ENCODE assay signal across 10 cellular contexts in genomic region chr6:15255481-15256414, GRCh38. TPM values are rescaled to one million over a fixed set of nuclear protein-coding genes. Genes with fewer than 3 reads are reported as not detected.
A peak's percentile ranks its signal among the peaks of the same experiment; 100 is the strongest.
DNase-seq lines count a peak whose midpoint lies in the region; ATAC-seq and TF ChIP-seq lines count a peak whose summit lies in the region.
"Had no signal": no experiment of that assay in that cellular context is flagged by ENCODE, and none has a peak within 500 bp of the region (broad histone marks: within the 10 kb centered on the region; RNA-seq: fewer than 3 reads in every experiment).

No MANE protein-coding gene starts in this region.

- H3K4me3 ChIP-seq in right lobe of liver (no peak overlapping the region), brain microvascular endothelial cell (ENCODE audit: low read depth, low read length) (no peak overlapping the region)
- H3K4me3 ChIP-seq: left lung, tibial nerve had no signal

- ATAC-seq in GM18508 (IDR thresholded peaks at IDR 0.05; ENCODE audit: insufficient read depth, unreplicated experiment), result peak; percentile 51
- ATAC-seq in GM21825 (IDR thresholded peaks at IDR 0.05; ENCODE audit: unreplicated experiment), result peak; percentile 49
- peak; percentile 61 to 75 (median 68) for ATAC-seq in right lobe of liver
- no peak for ATAC-seq in HG03565 (IDR thresholded peaks at IDR 0.05; ENCODE audit: unreplicated experiment)

- H3K4me1 ChIP-seq in right lobe of liver, result peaks cover 0 to 15% (median 6%) of the 10 kb centered on the region in 4 donors

- peak; percentile 85 to 93 for DNase-seq in NCI-H524 (lab: John Stamatoyannopoulos, UW)
- no peak for DNase-seq in right lobe of liver
- no peak for DNase-seq in NOMO-1 treated with dmso at 0.1 percent for 144 hours (lab: John Stamatoyannopoulos, UW; ENCODE audit: unreplicated experiment)
- no peak for DNase-seq in brain microvascular endothelial cell
- no peak for DNase-seq in NCI-H1436 (lab: John Stamatoyannopoulos, UW)
- DNase-seq: left lung had no signal

- in situ Hi-C loops in brain microvascular endothelial cell (cut with HindIII; ENCODE audit: low pct_ligation_motif_present, low sequenced_read_pairs), result no loop called here

- TF ChIP-seq CTCF in right lobe of liver (IDR thresholded peaks at IDR 0.05) (no peak), brain microvascular endothelial cell (IDR thresholded peaks at IDR 0.05; ENCODE audit: low read depth, low read length, missing control alignments) (no peak)

- intact Hi-C loops in right lobe of liver (cut with DNase I), result no loop called here

- no peaks in the 10 kb centered on the region for H3K9me3 ChIP-seq in right lobe of liver
- H3K9me3 ChIP-seq: left lung, tibial nerve had no signal

- TF ChIP-seq POLR2A in right lobe of liver (IDR thresholded peaks at IDR 0.05), result no peak

- H3K36me3 ChIP-seq in right lobe of liver, result no peaks in the 10 kb centered on the region
- no peaks in the 10 kb centered on the region for H3K36me3 ChIP-seq in brain microvascular endothelial cell (replicated peaks)
- H3K36me3 ChIP-seq: left lung, tibial nerve had no signal

- 36% methylated on average over 5 of the region's 5 CpGs for WGBS in right lobe of liver (ENCODE audit: insufficient coverage, low coverage, low lambda C conversion rate, missing lambda C conversion rate)

- H3K27me3 ChIP-seq in right lobe of liver (no peaks in the 10 kb centered on the region), brain microvascular endothelial cell (replicated peaks) (no peaks in the 10 kb centered on the region)
- H3K27me3 ChIP-seq: left lung, tibial nerve had no signal

- H3K27ac ChIP-seq in right lobe of liver (peak overlapping the region in 1 of 3 donors; percentile 18), brain microvascular endothelial cell (no peak overlapping the region)

RNA-seq across cellular contexts. Expression of gene JARID2, which starts 9.9 kb away (rescaled TPM):
- total RNA-seq in right lobe of liver, result 1 to 10 TPM; 2.5 to 3.9 (median 3.0) TPM

Comparison
In these comparisons a context has a peak if more than half of its experiments do, and no peak if none do; other contexts are left out.
1. DNase-seq: peak in NCI-H524 (2 of 2); none in right lobe of liver (0 of 3), NOMO-1 treated with dmso at 0.1 percent for 144 hours (single experiment), brain microvascular endothelial cell (single experiment) and NCI-H1436 (single experiment).